In the genomic region with DNA sequence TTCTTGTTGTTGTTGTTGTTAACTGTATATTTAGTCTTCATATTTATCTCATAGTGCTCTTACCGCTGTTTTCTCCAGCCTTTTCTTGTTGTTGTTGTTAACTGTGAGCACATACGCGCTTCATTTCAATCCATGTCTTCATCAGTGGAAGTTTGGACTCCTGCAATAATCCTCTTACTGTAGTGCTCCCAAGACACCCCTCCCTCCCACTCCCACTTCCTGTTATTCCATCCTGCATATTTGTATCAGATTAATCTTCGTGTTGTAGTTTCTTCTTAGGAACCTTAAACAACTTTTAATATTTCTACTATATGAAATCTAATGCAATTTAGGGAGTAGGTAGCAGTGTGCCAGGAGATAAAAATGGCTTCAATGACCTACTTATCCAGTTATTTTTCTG, we compare ENCODE assay signal across 33 cellular contexts.
"Had no signal": no experiment of that assay in that cellular context is flagged by ENCODE, and none has a peak within 500 bp of the region (broad histone marks: within the 10 kb centered on the region; RNA-seq: fewer than 3 reads in every experiment).

No MANE protein-coding gene starts in this region.

- H3K27ac Mint-ChIP-seq: activated CD4-positive, alpha-beta memory T cell treated with anti-CD3 and anti-CD28 coated beads for 36 hours; activated CD4-positive, alpha-beta T cell treated with anti-CD3 and anti-CD28 coated beads, Interleukin-2, amount 10 ng/mL, durations not matched to agents 24 days and 14 days; activated CD8-positive, alpha-beta memory T cell treated with anti-CD3 and anti-CD28 coated beads, Interleukin-2, amount 10 ng/mL, durations not matched to agents 7 days and 5 days; activated CD8-positive, alpha-beta T cell treated with anti-CD3 and anti-CD28 coated beads, Interleukin-2, amount 10 ng/mL, durations not matched to agents 7 days and 5 days; activated naive CD4-positive, alpha-beta T cell treated with anti-CD3 and anti-CD28 coated beads for 36 hours; activated naive CD4-positive, alpha-beta T cell treated with anti-CD3 and anti-CD28 coated beads, Interleukin-2, amount 50 U/mL, for 72 hours; activated naive CD8-positive, alpha-beta T cell treated with anti-CD3 and anti-CD28 coated beads for 36 hours; activated T-cell treated with anti-CD3 and anti-CD28 coated beads, Interleukin-2, amount 50 U/mL, for 24 hours; T-helper 1 cell treated with Interleukin-12 subunit alpha and Interleukin-12 subunit beta and Interleukin-4 antibody, amounts not matched to agents 30 μg/mL and 1 μg/mL, for 36 hours; T-helper 2 cell treated with Interferon-gamma antibody and Interleukin-4, amounts not matched to agents 5 μg/mL and 100 μg/mL, for 36 hours; WTC11 had no signal

- H3K4me3 ChIP-seq: adrenal gland, body of pancreas, breast epithelium had no signal

- H3K4me1 ChIP-seq: adrenal gland, body of pancreas, breast epithelium had no signal

- H3K9me3 Mint-ChIP-seq: activated CD4-positive, alpha-beta memory T cell treated with anti-CD3 and anti-CD28 coated beads for 36 hours; activated CD4-positive, alpha-beta T cell treated with anti-CD3 and anti-CD28 coated beads, Interleukin-2, amount 10 ng/mL, durations not matched to agents 24 days and 14 days; activated naive CD4-positive, alpha-beta T cell treated with anti-CD3 and anti-CD28 coated beads for 36 hours; activated naive CD8-positive, alpha-beta T cell treated with anti-CD3 and anti-CD28 coated beads for 36 hours; T-helper 1 cell treated with Interleukin-12 subunit alpha and Interleukin-12 subunit beta and Interleukin-4 antibody, amounts not matched to agents 30 μg/mL and 1 μg/mL, for 36 hours; T-helper 2 cell treated with Interferon-gamma antibody and Interleukin-4, amounts not matched to agents 5 μg/mL and 100 μg/mL, for 36 hours had no signal

- H3K36me3 ChIP-seq: adrenal gland, brain microvascular endothelial cell, breast epithelium had no signal

- H3K27ac ChIP-seq: adrenal gland, body of pancreas, brain microvascular endothelial cell, breast epithelium, VCaP had no signal

- H3K27me3 ChIP-seq: adrenal gland, body of pancreas, brain microvascular endothelial cell had no signal

- H3K9me3 ChIP-seq: adrenal gland, body of pancreas, breast epithelium had no signal

- H3K27me3 Mint-ChIP-seq: activated CD4-positive, alpha-beta memory T cell treated with anti-CD3 and anti-CD28 coated beads for 36 hours; activated CD4-positive, alpha-beta T cell treated with anti-CD3 and anti-CD28 coated beads, Interleukin-2, amount 10 ng/mL, durations not matched to agents 24 days and 14 days; activated CD8-positive, alpha-beta memory T cell treated with anti-CD3 and anti-CD28 coated beads, Interleukin-2, amount 10 ng/mL, durations not matched to agents 7 days and 5 days; activated naive CD8-positive, alpha-beta T cell treated with anti-CD3 and anti-CD28 coated beads for 36 hours; activated T-cell treated with anti-CD3 and anti-CD28 coated beads, Interleukin-2, amount 50 U/mL, for 24 hours had no signal

- H3K36me3 Mint-ChIP-seq: activated CD4-positive, alpha-beta memory T cell treated with anti-CD3 and anti-CD28 coated beads for 36 hours; activated CD8-positive, alpha-beta memory T cell treated with anti-CD3 and anti-CD28 coated beads, Interleukin-2, amount 10 ng/mL, durations not matched to agents 7 days and 5 days; activated naive CD4-positive, alpha-beta T cell treated with anti-CD3 and anti-CD28 coated beads, Interleukin-2, amount 50 U/mL, for 72 hours had no signal

- H3K4me1 Mint-ChIP-seq: activated CD4-positive, alpha-beta T cell treated with anti-CD3 and anti-CD28 coated beads, Interleukin-2, amount 10 ng/mL, durations not matched to agents 24 days and 14 days; activated CD8-positive, alpha-beta memory T cell treated with anti-CD3 and anti-CD28 coated beads, Interleukin-2, amount 10 ng/mL, durations not matched to agents 7 days and 5 days; activated naive CD8-positive, alpha-beta T cell treated with anti-CD3 and anti-CD28 coated beads for 36 hours; WTC11 had no signal

- H3K4me3 Mint-ChIP-seq: activated CD4-positive, alpha-beta memory T cell treated with anti-CD3 and anti-CD28 coated beads for 36 hours; activated CD4-positive, alpha-beta T cell treated with anti-CD3 and anti-CD28 coated beads, Interleukin-2, amount 10 ng/mL, durations not matched to agents 24 days and 14 days; activated CD8-positive, alpha-beta memory T cell treated with anti-CD3 and anti-CD28 coated beads, Interleukin-2, amount 10 ng/mL, durations not matched to agents 7 days and 5 days; activated CD8-positive, alpha-beta T cell treated with anti-CD3 and anti-CD28 coated beads, Interleukin-2, amount 10 ng/mL, durations not matched to agents 7 days and 5 days; activated naive CD4-positive, alpha-beta T cell treated with anti-CD3 and anti-CD28 coated beads for 36 hours; activated naive CD8-positive, alpha-beta T cell treated with anti-CD3 and anti-CD28 coated beads for 36 hours; activated T-cell treated with anti-CD3 and anti-CD28 coated beads, Interleukin-2, amount 50 U/mL, for 24 hours; T-helper 1 cell treated with Interleukin-12 subunit alpha and Interleukin-12 subunit beta and Interleukin-4 antibody, amounts not matched to agents 30 μg/mL and 1 μg/mL, for 36 hours; T-helper 2 cell treated with Interferon-gamma antibody and Interleukin-4, amounts not matched to agents 5 μg/mL and 100 μg/mL, for 36 hours; WTC11 had no signal

- DNase-seq: activated CD4-positive, alpha-beta memory T cell treated with anti-CD3 and anti-CD28 coated beads for 36 hours; activated CD4-positive, alpha-beta T cell treated with anti-CD3 and anti-CD28 coated beads for 4 hours; activated CD4-positive, alpha-beta T cell treated with anti-CD3 and anti-CD28 coated beads, Interleukin-2, amount 10 ng/mL, durations not matched to agents 24 days and 14 days; activated CD4-positive, alpha-beta T cell treated with anti-CD3 and anti-CD28 coated beads, Interleukin-2, amount 50 U/mL, for 1 hour; activated CD4-positive, alpha-beta T cell treated with anti-CD3 and anti-CD28 coated beads, Interleukin-2, amount 50 U/mL, for 4 hours; activated CD4-positive, CD25-positive, alpha-beta regulatory T cell; activated CD8-positive, alpha-beta memory T cell treated with anti-CD3 and anti-CD28 coated beads for 24 hours; activated CD8-positive, alpha-beta memory T cell treated with anti-CD3 and anti-CD28 coated beads, Interleukin-2, amount 10 ng/mL, durations not matched to agents 7 days and 5 days; activated CD8-positive, alpha-beta memory T cell treated with anti-CD3 and anti-CD28 coated beads, Interleukin-2, amount 50 U/mL, for 48 hours; activated CD8-positive, alpha-beta T cell treated with anti-CD3 and anti-CD28 coated beads, Interleukin-2, amount 10 ng/mL, durations not matched to agents 7 days and 5 days; activated effector memory CD4-positive, alpha-beta T cell treated with anti-CD3 and anti-CD28 coated beads, Interleukin-2, amount 50 U/mL, for 16 hours; activated gamma-delta T cell treated with Interleukin-2 at 50 U/mL for 16 hours; activated naive CD4-positive, alpha-beta T cell; activated naive CD4-positive, alpha-beta T cell treated with anti-CD3 and anti-CD28 coated beads for 36 hours; activated naive CD4-positive, alpha-beta T cell treated with anti-CD3 and anti-CD28 coated beads, Interleukin-2, amount 50 U/mL, for 16 hours; activated naive CD8-positive, alpha-beta T cell treated with anti-CD3 and anti-CD28 coated beads for 36 hours; activated T-cell treated with anti-CD3 and anti-CD28 coated beads, Interleukin-2, amount 50 U/mL, for 24 hours; activated T-cell treated with anti-CD3 and anti-CD28 coated beads, Interleukin-2, amount 50 U/mL, for 48 hours; adrenal gland; amniotic stem cell; aorta; body of pancreas; brain microvascular endothelial cell; central memory CD4-positive, alpha-beta T cell; T-helper 1 cell; T-helper 2 cell; T-helper 9 cell had no signal
